In the genomic region with DNA sequence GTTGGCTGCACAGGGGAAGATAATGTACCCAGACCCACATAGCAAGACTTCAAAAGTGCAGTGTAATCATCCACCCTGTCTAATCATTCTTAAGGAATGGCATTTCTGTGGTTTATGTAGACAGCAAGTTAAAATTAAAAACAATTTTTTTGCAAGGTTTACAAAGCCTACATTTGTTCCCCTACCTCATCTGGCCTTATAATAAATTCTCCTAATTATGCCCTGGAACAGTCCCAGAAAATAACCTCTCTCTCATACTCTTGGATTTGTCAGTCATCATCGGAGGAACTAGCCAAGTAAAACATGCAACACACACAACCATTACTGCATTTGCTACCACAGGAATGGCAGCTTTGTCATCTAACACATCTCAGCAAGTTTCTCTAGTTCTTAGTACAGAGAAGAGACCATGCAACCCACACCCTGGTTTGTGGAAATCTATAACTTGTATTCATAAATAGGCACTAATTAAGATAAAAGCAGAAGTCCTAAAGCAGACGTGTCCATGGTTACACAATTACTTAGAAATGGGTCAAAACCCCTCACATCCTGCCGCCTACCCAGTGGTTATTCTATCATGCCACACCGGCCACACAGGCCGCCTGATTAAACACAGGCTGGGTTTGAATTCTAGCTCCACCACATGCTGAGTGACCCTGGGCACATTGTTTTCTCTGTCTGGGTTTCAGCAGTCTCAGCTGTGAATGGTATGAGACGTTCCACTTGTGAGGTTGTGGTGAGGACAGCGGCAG, we compare ENCODE assay signal across 1 cellular context.
TF ChIP-seq lines count a peak whose summit lies in the region.

No MANE protein-coding gene starts in this region.

TF ChIP-seq in WTC11, 78 proteins besides CTCF, POLR2A, EP300 and RAD21 (continued from another document):
- TF ChIP-seq, protein P1, sequence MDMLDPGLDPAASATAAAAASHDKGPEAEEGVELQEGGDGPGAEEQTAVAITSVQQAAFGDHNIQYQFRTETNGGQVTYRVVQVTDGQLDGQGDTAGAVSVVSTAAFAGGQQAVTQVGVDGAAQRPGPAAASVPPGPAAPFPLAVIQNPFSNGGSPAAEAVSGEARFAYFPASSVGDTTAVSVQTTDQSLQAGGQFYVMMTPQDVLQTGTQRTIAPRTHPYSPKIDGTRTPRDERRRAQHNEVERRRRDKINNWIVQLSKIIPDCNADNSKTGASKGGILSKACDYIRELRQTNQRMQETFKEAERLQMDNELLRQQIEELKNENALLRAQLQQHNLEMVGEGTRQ (CRISPR knock-in tag; IDR thresholded peaks at IDR 0.05), result no peak
- no peak for TF ChIP-seq NR2C2 (CRISPR knock-in tag; IDR thresholded peaks at IDR 0.05)
- TF ChIP-seq, protein P2, sequence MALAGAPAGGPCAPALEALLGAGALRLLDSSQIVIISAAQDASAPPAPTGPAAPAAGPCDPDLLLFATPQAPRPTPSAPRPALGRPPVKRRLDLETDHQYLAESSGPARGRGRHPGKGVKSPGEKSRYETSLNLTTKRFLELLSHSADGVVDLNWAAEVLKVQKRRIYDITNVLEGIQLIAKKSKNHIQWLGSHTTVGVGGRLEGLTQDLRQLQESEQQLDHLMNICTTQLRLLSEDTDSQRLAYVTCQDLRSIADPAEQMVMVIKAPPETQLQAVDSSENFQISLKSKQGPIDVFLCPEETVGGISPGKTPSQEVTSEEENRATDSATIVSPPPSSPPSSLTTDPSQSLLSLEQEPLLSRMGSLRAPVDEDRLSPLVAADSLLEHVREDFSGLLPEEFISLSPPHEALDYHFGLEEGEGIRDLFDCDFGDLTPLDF (CRISPR knock-in tag; IDR thresholded peaks at IDR 0.05), result no peak
- TF ChIP-seq, protein P3, sequence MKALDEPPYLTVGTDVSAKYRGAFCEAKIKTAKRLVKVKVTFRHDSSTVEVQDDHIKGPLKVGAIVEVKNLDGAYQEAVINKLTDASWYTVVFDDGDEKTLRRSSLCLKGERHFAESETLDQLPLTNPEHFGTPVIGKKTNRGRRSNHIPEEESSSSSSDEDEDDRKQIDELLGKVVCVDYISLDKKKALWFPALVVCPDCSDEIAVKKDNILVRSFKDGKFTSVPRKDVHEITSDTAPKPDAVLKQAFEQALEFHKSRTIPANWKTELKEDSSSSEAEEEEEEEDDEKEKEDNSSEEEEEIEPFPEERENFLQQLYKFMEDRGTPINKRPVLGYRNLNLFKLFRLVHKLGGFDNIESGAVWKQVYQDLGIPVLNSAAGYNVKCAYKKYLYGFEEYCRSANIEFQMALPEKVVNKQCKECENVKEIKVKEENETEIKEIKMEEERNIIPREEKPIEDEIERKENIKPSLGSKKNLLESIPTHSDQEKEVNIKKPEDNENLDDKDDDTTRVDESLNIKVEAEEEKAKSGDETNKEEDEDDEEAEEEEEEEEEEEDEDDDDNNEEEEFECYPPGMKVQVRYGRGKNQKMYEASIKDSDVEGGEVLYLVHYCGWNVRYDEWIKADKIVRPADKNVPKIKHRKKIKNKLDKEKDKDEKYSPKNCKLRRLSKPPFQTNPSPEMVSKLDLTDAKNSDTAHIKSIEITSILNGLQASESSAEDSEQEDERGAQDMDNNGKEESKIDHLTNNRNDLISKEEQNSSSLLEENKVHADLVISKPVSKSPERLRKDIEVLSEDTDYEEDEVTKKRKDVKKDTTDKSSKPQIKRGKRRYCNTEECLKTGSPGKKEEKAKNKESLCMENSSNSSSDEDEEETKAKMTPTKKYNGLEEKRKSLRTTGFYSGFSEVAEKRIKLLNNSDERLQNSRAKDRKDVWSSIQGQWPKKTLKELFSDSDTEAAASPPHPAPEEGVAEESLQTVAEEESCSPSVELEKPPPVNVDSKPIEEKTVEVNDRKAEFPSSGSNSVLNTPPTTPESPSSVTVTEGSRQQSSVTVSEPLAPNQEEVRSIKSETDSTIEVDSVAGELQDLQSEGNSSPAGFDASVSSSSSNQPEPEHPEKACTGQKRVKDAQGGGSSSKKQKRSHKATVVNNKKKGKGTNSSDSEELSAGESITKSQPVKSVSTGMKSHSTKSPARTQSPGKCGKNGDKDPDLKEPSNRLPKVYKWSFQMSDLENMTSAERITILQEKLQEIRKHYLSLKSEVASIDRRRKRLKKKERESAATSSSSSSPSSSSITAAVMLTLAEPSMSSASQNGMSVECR (CRISPR knock-in tag; IDR thresholded peaks at IDR 0.05; ENCODE audit: borderline replicate concordance), result no peak
- no peak for TF ChIP-seq CREM (CRISPR knock-in tag; IDR thresholded peaks at IDR 0.05)
- no peak for TF ChIP-seq RORB (CRISPR knock-in tag; IDR thresholded peaks at IDR 0.05)
TF ChIP-seq in WTC11: peak in this region for 0.
